In genomic region chr15:57665939-57666338, GRCh38 we compare ENCODE assay signal across 17 cellular contexts.
"Had no signal": no experiment of that assay in that cellular context is flagged by ENCODE, and none has a peak within 500 bp of the region (broad histone marks: within the 10 kb centered on the region; RNA-seq: fewer than 3 reads in every experiment).

No MANE protein-coding gene starts in this region.

- H3K9ac ChIP-seq: parathyroid adenoma had no signal

- H3K4me1 ChIP-seq: parathyroid adenoma had no signal

- H3K4me3 ChIP-seq: esophagus squamous epithelium, left lung, lower lobe of right lung, prostate gland, right lobe of liver, thoracic aorta had no signal

- H3K9me3 ChIP-seq: esophagus squamous epithelium, left lung, lower lobe of right lung, prostate gland, right lobe of liver, thoracic aorta had no signal

- DNase-seq: effector memory CD8-positive, alpha-beta T cell; esophagus squamous epithelium; immature natural killer cell; left lung; lower lobe of right lung; mesenchymal stem cell; naive B cell; nephron progenitor cell; retina; right lobe of liver; stimulated activated CD4-positive, alpha-beta T cell treated with anti-CD3 and anti-CD28 coated beads, Interleukin-4, amount 100 ng/mL, for 4 hours; stimulated activated naive B cell treated with anti-CD40 and anti-IgM and Interleukin-4, amounts not matched to agents 10 μg/mL and 1 μg/mL and 100 μg/mL, for 72 hours; stimulated activated naive CD8-positive, alpha-beta T cell treated with anti-CD3 and anti-CD28 coated beads, Interleukin-15, amount 100 ng/mL, for 72 hours had no signal

- H3K4me3 Mint-ChIP-seq: effector memory CD8-positive, alpha-beta T cell; immature natural killer cell; naive B cell; nephron progenitor cell; stimulated activated naive B cell treated with anti-CD40 and anti-IgM and Interleukin-4, amounts not matched to agents 10 μg/mL and 1 μg/mL and 100 μg/mL, for 72 hours; stimulated activated naive CD8-positive, alpha-beta T cell treated with anti-CD3 and anti-CD28 coated beads, Interleukin-15, amount 100 ng/mL, for 72 hours had no signal

- H3K27ac ChIP-seq: epithelial cell of prostate, esophagus squamous epithelium, left lung, lower lobe of right lung, parathyroid adenoma, prostate gland, right lobe of liver, thoracic aorta had no signal

- H3K27me3 ChIP-seq: esophagus squamous epithelium, left lung, right lobe of liver had no signal

- H3K79me2 ChIP-seq: parathyroid adenoma had no signal

- H3K36me3 ChIP-seq: esophagus squamous epithelium, left lung, lower lobe of right lung, prostate gland, right lobe of liver, thoracic aorta had no signal

- H3K27ac Mint-ChIP-seq: effector memory CD8-positive, alpha-beta T cell; immature natural killer cell; naive B cell; nephron progenitor cell; stimulated activated naive B cell treated with anti-CD40 and anti-IgM and Interleukin-4, amounts not matched to agents 10 μg/mL and 1 μg/mL and 100 μg/mL, for 72 hours had no signal

- H3K36me3 Mint-ChIP-seq: immature natural killer cell had no signal

- H2AFZ ChIP-seq: parathyroid adenoma had no signal

- H3K4me1 Mint-ChIP-seq: immature natural killer cell; naive B cell; stimulated activated naive CD8-positive, alpha-beta T cell treated with anti-CD3 and anti-CD28 coated beads, Interleukin-15, amount 100 ng/mL, for 72 hours had no signal

- ATAC-seq: effector memory CD8-positive, alpha-beta T cell; left lung; lower lobe of right lung; stimulated activated naive B cell treated with anti-CD40 and anti-IgM and Interleukin-4, amounts not matched to agents 10 μg/mL and 1 μg/mL and 100 μg/mL, for 72 hours; stimulated activated naive CD8-positive, alpha-beta T cell treated with anti-CD3 and anti-CD28 coated beads, Interleukin-15, amount 100 ng/mL, for 72 hours had no signal

- H3K9me3 Mint-ChIP-seq: effector memory CD8-positive, alpha-beta T cell; immature natural killer cell; nephron progenitor cell; stimulated activated naive CD8-positive, alpha-beta T cell treated with anti-CD3 and anti-CD28 coated beads, Interleukin-15, amount 100 ng/mL, for 72 hours had no signal
